8 cellular contexts compared by ENCODE assay signal in the genomic region with DNA sequence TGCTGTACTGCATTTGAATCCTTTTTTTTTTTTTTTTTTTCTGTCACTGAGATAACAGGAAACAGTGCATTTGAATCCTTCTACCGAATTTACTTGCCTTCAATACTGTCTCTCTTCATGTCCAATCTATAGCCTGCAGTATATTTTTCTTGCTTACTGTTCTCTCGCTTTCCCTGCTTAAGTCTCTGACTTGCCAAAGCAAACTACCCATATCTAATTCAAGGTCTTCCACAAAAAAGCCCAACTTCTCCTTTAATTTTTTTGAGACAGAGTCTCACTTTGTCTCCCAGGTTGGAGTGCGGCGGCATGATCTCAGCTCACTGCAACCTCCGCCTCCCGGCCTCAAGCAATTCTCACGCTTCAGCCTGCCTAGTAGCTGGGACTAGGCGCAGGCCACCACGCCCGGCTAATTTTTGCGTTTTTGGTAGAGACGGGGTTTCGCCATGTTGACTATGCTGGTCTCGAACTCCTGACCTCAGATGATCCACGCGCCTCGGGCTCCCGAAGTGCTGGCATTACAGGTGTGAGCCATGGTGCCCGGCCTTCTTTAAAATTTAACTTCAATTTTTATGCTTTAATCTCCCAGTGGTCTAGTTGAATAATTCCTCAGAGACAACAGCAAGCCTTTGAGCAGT. TPM values are rescaled to one million over a fixed set of nuclear protein-coding genes. Genes with fewer than 3 reads are reported as not detected.
A peak's percentile ranks its signal among the peaks of the same experiment; 100 is the strongest.
DNase-seq lines count a peak whose midpoint lies in the region; ATAC-seq, FAIRE-seq and TF ChIP-seq lines count a peak whose summit lies in the region.

No MANE protein-coding gene starts in this region.

- H3K4me3 ChIP-seq in GM12864 (ENCODE audit: low read depth, low read length) (peak overlapping the region; percentile 82), Peyer's patch (peak overlapping the region; percentile 66 to 87 (median 74)), epithelial cell of proximal tubule (ENCODE audit: low read depth, low read length) (peak overlapping the region; percentile 83), trophoblast cell (ENCODE audit: low read depth, low read length) (no peak overlapping the region)

- H3K4me2 ChIP-seq in trophoblast cell (ENCODE audit: low read length), result peak overlapping the region; percentile 69

- H3K36me3 ChIP-seq in Peyer's patch (peaks cover 0 to 39% (median 0%) of the 10 kb centered on the region in 3 donors), trophoblast cell (ENCODE audit: control insufficient read depth in 1 of 2, insufficient read depth in 2 of 2, low read length in 2 of 2) (peaks cover 14 to 31% of the 10 kb centered on the region in 2 experiments)

- H3K79me2 ChIP-seq in trophoblast cell (ENCODE audit: control insufficient read depth, insufficient read depth, low read length, poor library complexity), result peaks cover 18% of the 10 kb centered on the region

- no peak overlapping the region for H4K91ac ChIP-seq in trophoblast cell (ENCODE audit: low read depth, low read length)

- peaks cover 7% of the 10 kb centered on the region for H3K79me1 ChIP-seq in trophoblast cell (ENCODE audit: low read length)

- no CpG with 5 or more reads among the region's 19 CpGs for WGBS in trophoblast cell (ENCODE audit: extremely low coverage, insufficient coverage, insufficient read length)

- no peak overlapping the region for H3K23ac ChIP-seq in trophoblast cell (ENCODE audit: low read length)

- no peak overlapping the region for H4K8ac ChIP-seq in trophoblast cell (ENCODE audit: low read depth, low read length)

- no peak overlapping the region for H2BK120ac ChIP-seq in trophoblast cell (ENCODE audit: insufficient read depth, low read length, poor library complexity)

- H3K27ac ChIP-seq in Peyer's patch (no peak overlapping the region), trophoblast cell (ENCODE audit: low read depth, low read length) (no peak overlapping the region)

- H3K9me3 ChIP-seq in Peyer's patch, result no peaks in the 10 kb centered on the region
- no peaks in the 10 kb centered on the region for H3K9me3 ChIP-seq in trophoblast cell (ENCODE audit: insufficient read depth, low read depth, low read length)

- no peak overlapping the region for H2BK5ac ChIP-seq in trophoblast cell (ENCODE audit: low read depth, low read length, poor library complexity)

- H3K14ac ChIP-seq in trophoblast cell (ENCODE audit: low read length), result no peak overlapping the region

- no peak overlapping the region for H3K18ac ChIP-seq in trophoblast cell (ENCODE audit: low read length)

- no peak for FAIRE-seq in GM12891 (lab: Jason Lieb, UNC)

- TF ChIP-seq POLR2A in Peyer's patch (IDR thresholded peaks at IDR 0.05) (no peak), GM12891 (IDR thresholded peaks at IDR 0.05; ENCODE audit: low read depth, low read length) (no peak)

- H3K4ac ChIP-seq in trophoblast cell (ENCODE audit: low read depth, low read length), result peak overlapping the region; percentile 95

- no peak for DNase-seq in GM12864 (ENCODE audit: low read depth)
- no peak for DNase-seq in Peyer's patch
- no peak for DNase-seq in epithelial cell of proximal tubule (ENCODE audit: low read depth)
- DNase-seq in trophoblast cell, result no peak
- no peak for DNase-seq in GM12891 (ENCODE audit: insufficient read length, low spot score)
- DNase-seq in cerebellum (ENCODE audit: low spot score), result no peak
- DNase-seq in activated gamma-delta T cell (lab: John Stamatoyannopoulos, UW), result no peak

- no peak overlapping the region for H2AK5ac ChIP-seq in trophoblast cell (ENCODE audit: low read length)

- no peaks in the 10 kb centered on the region for H3K27me3 ChIP-seq in Peyer's patch
- no peaks in the 10 kb centered on the region for H3K27me3 ChIP-seq in trophoblast cell (ENCODE audit: insufficient read depth, low read length)

- H4K12ac ChIP-seq in trophoblast cell (ENCODE audit: low read depth, low read length), result peak overlapping the region; percentile 80

- peak overlapping the region; percentile 57 for H2AFZ ChIP-seq in trophoblast cell (ENCODE audit: insufficient read depth, low read length, poor library complexity)

- H3K4me1 ChIP-seq in Peyer's patch (peaks cover 0 to 27% (median 9%) of the 10 kb centered on the region in 4 donors), trophoblast cell (ENCODE audit: control insufficient read depth in 1 of 2, insufficient read depth in 2 of 2, low read length in 2 of 2) (peaks cover 3 to 12% of the 10 kb centered on the region in 2 experiments)

- H2BK12ac ChIP-seq in trophoblast cell (ENCODE audit: low read length), result no peak overlapping the region

- H3K9ac ChIP-seq in trophoblast cell (ENCODE audit: low read length), result no peak overlapping the region

- TF ChIP-seq CTCF in GM12864 (IDR thresholded peaks at IDR 0.05; ENCODE audit: low read depth, low read length, missing control alignments), result no peak
- no peak for TF ChIP-seq CTCF in Peyer's patch (IDR thresholded peaks at IDR 0.05)
- no peak for TF ChIP-seq CTCF in epithelial cell of proximal tubule (conservative IDR thresholded peaks at IDR 0.05; ENCODE audit: low read depth, low read length)

- no peak for ATAC-seq in GM18502 (IDR thresholded peaks at IDR 0.05; ENCODE audit: poor library complexity, unreplicated experiment)

TF ChIP-seq in GM12891, 5 proteins besides CTCF, POLR2A, EP300 and RAD21:
- TF ChIP-seq POLR2AphosphoS5 (IDR thresholded peaks at IDR 0.05; ENCODE audit: low read depth, low read length) (no peak), TAF1 (IDR thresholded peaks at IDR 0.05; ENCODE audit: low read depth, low read length) (no peak), POU2F2 (IDR thresholded peaks at IDR 0.05; ENCODE audit: low read depth, low read length) (no peak), PAX5 (IDR thresholded peaks at IDR 0.05; ENCODE audit: insufficient read depth, low read length, severe bottlenecking) (no peak)

RNA-seq across cellular contexts. Expression of gene PDCD11, which starts 0.9 kb away (rescaled TPM):
- total RNA-seq in Peyer's patch (10 to 100 TPM; 11.6 to 42.1 (median 19.0) TPM), epithelial cell of proximal tubule (32.6 and 35.2 TPM in 2 replicates), cerebellum (22.3 TPM)
- 20.4 and 20.9 TPM in 2 replicates for polyA plus RNA-seq in trophoblast cell (2013)
- 28.8 TPM for polyA plus RNA-seq in GM12891 (2012; ENCODE audit: low read depth, missing spikeins)

RNA-seq across cellular contexts. Expression of gene ATP5MK, which starts 1.0 kb away (rescaled TPM):
- total RNA-seq in Peyer's patch (100 to 1,000 TPM in 3 of 4 donors, 10 to 100 TPM in 1; 78.6 to 235 (median 167) TPM), epithelial cell of proximal tubule (325 and 562 TPM in 2 replicates), cerebellum (88.2 TPM)
- polyA plus RNA-seq in trophoblast cell (2013), result 848 and 875 TPM in 2 replicates
- polyA plus RNA-seq in GM12891 (2012; ENCODE audit: low read depth, missing spikeins), result 964 TPM

RNA-seq across cellular contexts. Expression of gene TAF5, which starts 29.5 kb away (rescaled TPM):
- total RNA-seq in Peyer's patch (1 to 10 TPM; 3.6 to 7.0 (median 5.3) TPM), epithelial cell of proximal tubule (7.5 and 11.3 TPM in 2 replicates), cerebellum (6.9 TPM)
- polyA plus RNA-seq in trophoblast cell (2013), result 7.9 and 8.6 TPM in 2 replicates
- 3.6 TPM for polyA plus RNA-seq in GM12891 (2012; ENCODE audit: low read depth, missing spikeins)

RNA-seq across cellular contexts. Expression of gene PCGF6, which starts 46.4 kb away (rescaled TPM):
- total RNA-seq in Peyer's patch (10 to 100 TPM in 2 of 4 donors, 1 to 10 TPM in 2; 6.6 to 25.6 (median 10.1) TPM), epithelial cell of proximal tubule (16.2 and 22.4 TPM in 2 replicates), cerebellum (10.0 TPM)
- polyA plus RNA-seq in trophoblast cell (2013), result 6.8 and 7.0 TPM in 2 replicates
- polyA plus RNA-seq in GM12891 (2012; ENCODE audit: low read depth, missing spikeins), result 7.5 TPM

RNA-seq across cellular contexts. Expression of gene CALHM2, which starts 54.9 kb away (rescaled TPM):
- total RNA-seq in Peyer's patch (10 to 100 TPM in 3 of 4 donors, 1 to 10 TPM in 1; 8.6 to 33.8 (median 23.1) TPM), epithelial cell of proximal tubule (4.6 and 4.7 TPM in 2 replicates), cerebellum (4.9 TPM)
- 8.8 and 10.1 TPM in 2 replicates for polyA plus RNA-seq in trophoblast cell (2013)
- polyA plus RNA-seq in GM12891 (2012; ENCODE audit: low read depth, missing spikeins), result 5.1 TPM
